In the genomic region with DNA sequence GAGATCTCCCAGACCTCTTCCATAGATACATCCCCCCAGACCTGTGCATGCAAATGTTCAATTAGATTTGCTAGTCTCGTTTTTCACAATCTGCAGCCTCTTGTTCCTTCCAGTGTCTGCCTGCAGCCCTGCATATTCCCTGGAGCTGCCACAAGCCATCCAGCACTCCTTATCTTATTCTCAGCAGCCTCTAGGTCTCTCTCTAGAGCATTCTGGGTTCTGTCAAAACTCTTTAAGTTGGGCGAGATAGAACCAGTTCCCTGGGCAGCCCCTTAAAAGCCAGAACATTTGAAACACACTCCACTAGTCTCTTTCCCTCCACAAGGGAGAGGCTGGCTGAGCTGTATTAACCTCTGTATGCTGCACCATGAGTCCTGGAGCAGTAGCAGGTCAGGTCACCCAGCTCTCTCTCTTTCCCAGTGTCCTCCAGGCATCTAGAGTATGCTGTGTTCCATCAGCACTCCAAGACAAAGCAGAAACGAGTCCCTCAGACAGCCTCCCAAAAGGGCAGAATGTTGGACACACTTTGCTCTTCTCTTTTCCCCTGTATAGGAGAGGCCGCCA, we compare ENCODE assay signal across 15 cellular contexts. TPM values are rescaled to one million over a fixed set of nuclear protein-coding genes. Genes with fewer than 3 reads are reported as not detected.
DNase-seq lines count a peak whose midpoint lies in the region; ATAC-seq and TF ChIP-seq lines count a peak whose summit lies in the region.
"Had no signal": no experiment of that assay in that cellular context is flagged by ENCODE, and none has a peak within 500 bp of the region (broad histone marks: within the 10 kb centered on the region; RNA-seq: fewer than 3 reads in every experiment).

No MANE protein-coding gene starts in this region.

- H3K36me3 ChIP-seq in neural progenitor cell (peaks cover 3% of the 10 kb centered on the region), left lung (peaks cover 0 to 42% of the 10 kb centered on the region in 2 donors)

- peak overlapping the region; percentile 1 to 7 for H3K27ac Mint-ChIP-seq in natural killer cell
- H3K27ac Mint-ChIP-seq in natural killer cell treated with Interleukin-12 subunit alpha and Interleukin-12 subunit beta and Interleukin-15 and Interleukin-18, amount 100 ng/mL, for 72 hours = no peak overlapping the region
- H3K27ac Mint-ChIP-seq in WTC11 = peak overlapping the region; percentile 5; the same call in 1 of the 2 replicates
- no peak overlapping the region for H3K27ac Mint-ChIP-seq in neural progenitor cell
- no peak overlapping the region for H3K27ac Mint-ChIP-seq in stimulated activated memory B cell treated with anti-CD40 and anti-IgM and Interleukin-4, amounts not matched to agents 10 μg/mL and 1 μg/mL and 100 μg/mL, for 72 hours
- H3K27ac Mint-ChIP-seq: B cell; CD8-positive, alpha-beta T cell; GM23338 had no signal

- H3K4me3 Mint-ChIP-seq in natural killer cell = no peak overlapping the region
- no peak overlapping the region for H3K4me3 Mint-ChIP-seq in natural killer cell treated with Interleukin-12 subunit alpha and Interleukin-12 subunit beta and Interleukin-15 and Interleukin-18, amount 100 ng/mL, for 72 hours
- no peak overlapping the region for H3K4me3 Mint-ChIP-seq in WTC11
- H3K4me3 Mint-ChIP-seq in neural progenitor cell = no peak overlapping the region
- no peak overlapping the region for H3K4me3 Mint-ChIP-seq in stimulated activated memory B cell treated with anti-CD40 and anti-IgM and Interleukin-4, amounts not matched to agents 10 μg/mL and 1 μg/mL and 100 μg/mL, for 72 hours
- H3K4me3 Mint-ChIP-seq: B cell; CD8-positive, alpha-beta T cell; GM23338 had no signal

- H3K27ac ChIP-seq in neural progenitor cell (no peak overlapping the region), left lung (no peak overlapping the region)
- H3K27ac ChIP-seq: BLaER1 treated with 17β-estradiol and CSF1 and Interleukin-3, amounts not matched to agents 10 nM and 100 nM had no signal

- H3K4me2 ChIP-seq in neural progenitor cell = peak overlapping the region; percentile 7
- H3K4me2 ChIP-seq: BLaER1 treated with 17β-estradiol and CSF1 and Interleukin-3, amounts not matched to agents 10 nM and 100 nM; GM23338 had no signal

- intact Hi-C loops in natural killer cell (cut with micrococcal nuclease) (no loop called here), left lung (cut with DNase I) (no loop called here)

- H3K27me3 Mint-ChIP-seq in natural killer cell (ENCODE audit: low read depth in 2 of 2) = no peaks in the 10 kb centered on the region
- H3K27me3 Mint-ChIP-seq in natural killer cell treated with Interleukin-12 subunit alpha and Interleukin-12 subunit beta and Interleukin-15 and Interleukin-18, amount 100 ng/mL, for 72 hours = no peaks in the 10 kb centered on the region
- H3K27me3 Mint-ChIP-seq in WTC11 (ENCODE audit: low read depth) = no peaks in the 10 kb centered on the region
- H3K27me3 Mint-ChIP-seq in neural progenitor cell (ENCODE audit: insufficient read depth, low read depth) = peaks cover 6% of the 10 kb centered on the region
- no peaks in the 10 kb centered on the region for H3K27me3 Mint-ChIP-seq in stimulated activated memory B cell treated with anti-CD40 and anti-IgM and Interleukin-4, amounts not matched to agents 10 μg/mL and 1 μg/mL and 100 μg/mL, for 72 hours
- H3K27me3 Mint-ChIP-seq: B cell had no signal

- CTCF ChIA-PET in WTC11 (lab: Charles Lee) = no interaction called here

- H3K4me3 ChIP-seq in neural progenitor cell = no peak overlapping the region
- H3K4me3 ChIP-seq in left lung = no peak overlapping the region
- H3K4me3 ChIP-seq: BLaER1 treated with 17β-estradiol and CSF1 and Interleukin-3, amounts not matched to agents 10 nM and 100 nM; GM12878; GM23338 had no signal

- TF ChIP-seq CTCF in natural killer cell (IDR thresholded peaks at IDR 0.05) (no peak), WTC11 (IDR thresholded peaks at IDR 0.05) (no peak), neural progenitor cell (IDR thresholded peaks at IDR 0.05) (no peak), left lung (IDR thresholded peaks at IDR 0.05) (no peak)

- H3K9me3 ChIP-seq in neural progenitor cell (ENCODE audit: low read depth) (no peaks in the 10 kb centered on the region), left lung (no peaks in the 10 kb centered on the region)

- ATAC-seq in natural killer cell = no peak
- no peak for ATAC-seq in natural killer cell treated with Interleukin-12 subunit alpha and Interleukin-12 subunit beta and Interleukin-15 and Interleukin-18, amount 100 ng/mL, for 72 hours
- ATAC-seq in WTC11 = no peak
- no peak for ATAC-seq in left lung
- no peak for ATAC-seq in stimulated activated memory B cell treated with anti-CD40 and anti-IgM and Interleukin-4, amounts not matched to agents 10 μg/mL and 1 μg/mL and 100 μg/mL, for 72 hours
- ATAC-seq: CD8-positive, alpha-beta T cell; GM12878; GM23338 had no signal

- H3K9ac ChIP-seq in neural progenitor cell = no peak overlapping the region
- H3K9ac ChIP-seq: BLaER1 treated with 17β-estradiol and CSF1 and Interleukin-3, amounts not matched to agents 10 nM and 100 nM had no signal

- H3K4me1 Mint-ChIP-seq in natural killer cell (peaks cover 0 to 4% of the 10 kb centered on the region in 2 donors), WTC11 (peaks cover 26% of the 10 kb centered on the region), neural progenitor cell (peaks cover 10% of the 10 kb centered on the region)
- H3K4me1 Mint-ChIP-seq in natural killer cell treated with Interleukin-12 subunit alpha and Interleukin-12 subunit beta and Interleukin-15 and Interleukin-18, amount 100 ng/mL, for 72 hours (ENCODE audit: low read depth in 2 of 2) = no peaks in the 10 kb centered on the region
- no peaks in the 10 kb centered on the region for H3K4me1 Mint-ChIP-seq in stimulated activated memory B cell treated with anti-CD40 and anti-IgM and Interleukin-4, amounts not matched to agents 10 μg/mL and 1 μg/mL and 100 μg/mL, for 72 hours
- H3K4me1 Mint-ChIP-seq: B cell had no signal

- H3K9me3 Mint-ChIP-seq in natural killer cell (peaks cover 3 to 6% of the 10 kb centered on the region in 2 donors), WTC11 (no peaks in the 10 kb centered on the region; the same call in 1 of the 2 replicates), neural progenitor cell (no peaks in the 10 kb centered on the region)
- H3K9me3 Mint-ChIP-seq in natural killer cell treated with Interleukin-12 subunit alpha and Interleukin-12 subunit beta and Interleukin-15 and Interleukin-18, amount 100 ng/mL, for 72 hours = peaks cover 3% of the 10 kb centered on the region
- peaks cover 8% of the 10 kb centered on the region for H3K9me3 Mint-ChIP-seq in stimulated activated memory B cell treated with anti-CD40 and anti-IgM and Interleukin-4, amounts not matched to agents 10 μg/mL and 1 μg/mL and 100 μg/mL, for 72 hours
- H3K9me3 Mint-ChIP-seq: GM23338 had no signal

- H3F3A ChIP-seq in neural progenitor cell (ENCODE audit: low read depth) = peaks cover 11% of the 10 kb centered on the region

- peaks cover 40% of the 10 kb centered on the region for H3K4me1 ChIP-seq in neural progenitor cell
- no peaks in the 10 kb centered on the region for H3K4me1 ChIP-seq in left lung
- H3K4me1 ChIP-seq: BLaER1 treated with 17β-estradiol and CSF1 and Interleukin-3, amounts not matched to agents 10 nM and 100 nM had no signal

- H4K20me1 ChIP-seq in neural progenitor cell (ENCODE audit: low read depth) = no peaks in the 10 kb centered on the region

- peaks cover 27% of the 10 kb centered on the region for H3K36me3 Mint-ChIP-seq in natural killer cell
- H3K36me3 Mint-ChIP-seq in natural killer cell treated with Interleukin-12 subunit alpha and Interleukin-12 subunit beta and Interleukin-15 and Interleukin-18, amount 100 ng/mL, for 72 hours = peaks cover 30% of the 10 kb centered on the region
- H3K36me3 Mint-ChIP-seq in WTC11 = peaks cover 12% of the 10 kb centered on the region
- peaks cover 2% of the 10 kb centered on the region for H3K36me3 Mint-ChIP-seq in neural progenitor cell
- peaks cover 51% of the 10 kb centered on the region for H3K36me3 Mint-ChIP-seq in stimulated activated memory B cell treated with anti-CD40 and anti-IgM and Interleukin-4, amounts not matched to agents 10 μg/mL and 1 μg/mL and 100 μg/mL, for 72 hours

- no peak for DNase-seq in natural killer cell
- no peak for DNase-seq in natural killer cell treated with Interleukin-12 subunit alpha and Interleukin-12 subunit beta and Interleukin-15 and Interleukin-18, amount 100 ng/mL, for 72 hours (ENCODE audit: low spot score)
- DNase-seq in WTC11 (ENCODE audit: low spot score) = no peak
- DNase-seq in neural progenitor cell (ENCODE audit: low spot score) = no peak
- DNase-seq in left lung = no peak
- no peak for DNase-seq in hippocampal formation (lab: John Stamatoyannopoulos, UW)
- DNase-seq: Calu3; CD8-positive, alpha-beta T cell; DMS79 treated with DMSO at 0.1 percent for 48 hours; H7 had no signal

- POLR2A ChIA-PET in WTC11 (lab: Charles Lee) = no interaction called here

- H3K79me2 ChIP-seq in neural progenitor cell (ENCODE audit: low read depth) = no peaks in the 10 kb centered on the region

- no peak overlapping the region for H2AFZ ChIP-seq in neural progenitor cell (replicated peaks)
- H2AFZ ChIP-seq: GM23338 had no signal

- no peaks in the 10 kb centered on the region for H3K27me3 ChIP-seq in neural progenitor cell
- H3K27me3 ChIP-seq in left lung = no peaks in the 10 kb centered on the region
- H3K27me3 ChIP-seq: BLaER1 treated with 17β-estradiol and CSF1 and Interleukin-3, amounts not matched to agents 10 nM and 100 nM had no signal

TF ChIP-seq in WTC11, 78 proteins besides CTCF, POLR2A, EP300 and RAD21 (continues in another document):
- no peak for TF ChIP-seq ZNF232 (CRISPR knock-in tag; IDR thresholded peaks at IDR 0.05)

RNA-seq across cellular contexts. Expression of a gene that starts 20.6 kb away (rescaled TPM):
- total RNA-seq in natural killer cell = 1 to 10 TPM in 2 of 3 donors, under 1 TPM in 1; 0.73 to 2.9 (median 1.3) TPM
- total RNA-seq in natural killer cell treated with Interleukin-12 subunit alpha and Interleukin-12 subunit beta and Interleukin-15 and Interleukin-18, amount 100 ng/mL, for 72 hours = 100 to 1,000 TPM in 1 of 2 donors, 10 to 100 TPM in 1; 40.0 to 120 TPM
- total RNA-seq in WTC11 (2021) = 40.7 to 44.3 TPM (median 42.4 TPM) in 3 replicates
- 38.2 and 44.5 TPM in 2 replicates for total RNA-seq in neural progenitor cell (ENCODE audit: low replicate concordance)
- total RNA-seq in left lung = 1 to 10 TPM; 4.2 to 9.1 TPM

RNA-seq across cellular contexts. Expression of a gene that starts 40.7 kb away (rescaled TPM):
- total RNA-seq in natural killer cell (100 to 1,000 TPM; 140 to 177 (median 161) TPM), WTC11 (2021) (32.4 to 44.3 TPM (median 36.0 TPM) in 3 replicates), neural progenitor cell (ENCODE audit: low replicate concordance) (13.9 and 15.4 TPM in 2 replicates), left lung (10 to 100 TPM; 45.8 to 51.3 TPM)
- 10 to 100 TPM; 56.1 to 89.6 TPM for total RNA-seq in natural killer cell treated with Interleukin-12 subunit alpha and Interleukin-12 subunit beta and Interleukin-15 and Interleukin-18, amount 100 ng/mL, for 72 hours

Comparison
In these comparisons a context has a peak if more than half of its experiments do, and no peak if none do; other contexts are left out.
1. H3K27ac Mint-ChIP-seq: peak in natural killer cell (2 of 2) and WTC11 (single experiment); none in natural killer cell treated with Interleukin-12 subunit alpha and Interleukin-12 subunit beta and Interleukin-15 and Interleukin-18, amount 100 ng/mL, for 72 hours (0 of 2), neural progenitor cell (single experiment) and stimulated activated memory B cell treated with anti-CD40 and anti-IgM and Interleukin-4, amounts not matched to agents 10 μg/mL and 1 μg/mL and 100 μg/mL, for 72 hours (single experiment).